Comparison of ENCODE assay signal across 1 cellular context in genomic region chr19:15249912-15250634, GRCh38.
TF ChIP-seq lines count a peak whose summit lies in the region.

No MANE protein-coding gene starts in this region.

TF ChIP-seq in GM23338, 12 proteins besides CTCF, POLR2A, EP300 and RAD21:
- TF ChIP-seq REST (IDR thresholded peaks at IDR 0.05; ENCODE audit: unreplicated experiment): no peak
- TF ChIP-seq ZNF331 (CRISPR knock-in tag; IDR thresholded peaks at IDR 0.05; ENCODE audit: low read depth): no peak
- no peak for TF ChIP-seq CREB1 (CRISPR knock-in tag; IDR thresholded peaks at IDR 0.05; ENCODE audit: low read depth)
- no peak for TF ChIP-seq NANOG (IDR thresholded peaks at IDR 0.05; ENCODE audit: borderline replicate concordance)
- no peak for TF ChIP-seq EZH2 (IDR thresholded peaks at IDR 0.05; ENCODE audit: low read depth, unreplicated experiment)
